8 cellular contexts compared by ENCODE assay signal in genomic region chr18:24138884-24139616, GRCh38.
DNase-seq lines count a peak whose midpoint lies in the region; ATAC-seq and TF ChIP-seq lines count a peak whose summit lies in the region.

Gene CABYR, plus strand, starts transcription at chr18:24139062. Its CDS starts 4,053 bp downstream, at chr18:24143115.

- H3K4me3 Mint-ChIP-seq in dendritic cell treated with granulocyte-macrophage colony-stimulating factor and Interleukin-4, amounts not matched to agents 40 ng/mL and 50 ng/mL, for 4 days = peak within 1 kb of the TSS; percentile 90

- peak within 1 kb of the TSS; percentile 41 for H3K4me3 ChIP-seq in GM12864 (ENCODE audit: low read depth, low read length)

- intact Hi-C loops in dendritic cell treated with granulocyte-macrophage colony-stimulating factor and Interleukin-4, amounts not matched to agents 40 ng/mL and 50 ng/mL, for 4 days (cut with micrococcal nuclease) = no loop called here

- no peaks in the 10 kb centered on the region for H3K36me3 Mint-ChIP-seq in dendritic cell treated with granulocyte-macrophage colony-stimulating factor and Interleukin-4, amounts not matched to agents 40 ng/mL and 50 ng/mL, for 4 days (ENCODE audit: low read depth)

- H3K27me3 Mint-ChIP-seq in dendritic cell treated with granulocyte-macrophage colony-stimulating factor and Interleukin-4, amounts not matched to agents 40 ng/mL and 50 ng/mL, for 4 days = peaks cover 14% of the 10 kb centered on the region

- DNase-seq in GM12864 (ENCODE audit: low read depth) (no peak), NCI-H2107 (lab: John Stamatoyannopoulos, UW) (peak; percentile 21), left kidney (ENCODE audit: low read depth, low spot score) (peak; percentile 95)
- DNase-seq in activated CD4-positive, alpha-beta T cell treated with anti-CD3 and anti-CD28 coated beads, Interleukin-2, amount 50 U/mL, for 24 hours (ENCODE audit: low read depth in 1 of 2, low spot score in 1 of 2) = peak; percentile 48 to 58
- peak; percentile 39 to 65 (median 50) for DNase-seq in stimulated activated CD4-positive, alpha-beta T cell treated with anti-CD3 and anti-CD28 coated beads, Interleukin-1b, Interleukin-23, amount 100 ng/mL, for 24 hours (ENCODE audit: low read depth in 4 of 4, low spot score in 1 of 4)

- H3K9me3 Mint-ChIP-seq in dendritic cell treated with granulocyte-macrophage colony-stimulating factor and Interleukin-4, amounts not matched to agents 40 ng/mL and 50 ng/mL, for 4 days = no peaks in the 10 kb centered on the region

- H3K27ac Mint-ChIP-seq in dendritic cell treated with granulocyte-macrophage colony-stimulating factor and Interleukin-4, amounts not matched to agents 40 ng/mL and 50 ng/mL, for 4 days = peak within 1 kb of the TSS; percentile 93

- H3K4me1 Mint-ChIP-seq in dendritic cell treated with granulocyte-macrophage colony-stimulating factor and Interleukin-4, amounts not matched to agents 40 ng/mL and 50 ng/mL, for 4 days (ENCODE audit: low read depth) = peaks cover 15% of the 10 kb centered on the region

- ATAC-seq in HG02588 (IDR thresholded peaks at IDR 0.05; ENCODE audit: unreplicated experiment) = peak; percentile 97
- ATAC-seq in GM18870 (IDR thresholded peaks at IDR 0.05; ENCODE audit: unreplicated experiment) = no peak

- TF ChIP-seq CTCF in GM12864 (IDR thresholded peaks at IDR 0.05; ENCODE audit: low read depth, low read length, missing control alignments) = no peak
